15 cellular contexts compared by ENCODE assay signal in the genomic region with DNA sequence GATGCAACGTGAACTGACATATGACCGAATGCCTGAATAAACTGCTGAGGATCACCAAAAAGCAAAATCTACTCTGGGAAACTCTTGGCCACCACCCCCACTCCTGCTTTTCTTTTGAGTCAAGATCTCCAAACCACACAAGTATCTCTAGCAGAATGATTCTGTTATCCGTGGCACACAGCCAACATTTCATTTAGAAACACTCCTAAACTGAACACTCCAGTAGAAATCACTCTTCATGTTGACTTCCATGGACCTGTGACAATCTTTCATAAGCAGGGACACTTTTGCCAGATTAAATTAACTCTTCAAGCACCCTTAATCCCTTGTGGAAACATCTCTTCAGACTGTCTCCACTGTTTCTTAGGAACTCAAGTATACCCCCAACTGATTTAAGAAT. TPM values are rescaled to one million over a fixed set of nuclear protein-coding genes. Genes with fewer than 3 reads are reported as not detected.
DNase-seq lines count a peak whose midpoint lies in the region; ATAC-seq and TF ChIP-seq lines count a peak whose summit lies in the region.
"Had no signal": no experiment of that assay in that cellular context is flagged by ENCODE, and none has a peak within 500 bp of the region (broad histone marks: within the 10 kb centered on the region; RNA-seq: fewer than 3 reads in every experiment).

No MANE protein-coding gene starts in this region.

- no peak for TF ChIP-seq CTCF in fibroblast of villous mesenchyme (IDR thresholded peaks at IDR 0.05; ENCODE audit: insufficient read depth, low read depth, low read length)
- no peak for TF ChIP-seq CTCF in nephron progenitor cell (IDR thresholded peaks at IDR 0.05)

- peak; percentile 59 for DNase-seq in activated CD4-positive, alpha-beta T cell treated with anti-CD3 and anti-CD28 coated beads for 36 hours
- DNase-seq in activated CD4-positive, alpha-beta T cell treated with anti-CD3 and anti-CD28 coated beads, Interleukin-2, amount 10 ng/mL, durations not matched to agents 7 days and 5 days = no peak
- DNase-seq in NCI-H69 (lab: John Stamatoyannopoulos, UW) (peak; percentile 9), fibroblast of villous mesenchyme (ENCODE audit: low read depth) (peak; percentile 12), smooth muscle cell of the brain vasculature (ENCODE audit: low read depth, low spot score) (peak; percentile 31), T-helper 17 cell (no peak), nephron progenitor cell (no peak), islet precursor cell (no peak)
- DNase-seq: activated naive CD4-positive, alpha-beta T cell treated with Interleukin-2 at 50 U/mL for 16 hours; NCI-H1048; nucleus accumbens; stomach had no signal

- no peaks in the 10 kb centered on the region for H3K9me3 ChIP-seq in T-helper 17 cell (ENCODE audit: control insufficient read depth, low read length, poor library complexity, severe bottlenecking)
- H3K9me3 ChIP-seq: stomach had no signal

- peaks cover 2% of the 10 kb centered on the region for H3K36me3 Mint-ChIP-seq in activated CD4-positive, alpha-beta T cell treated with anti-CD3 and anti-CD28 coated beads for 36 hours (ENCODE audit: low read depth)
- no peaks in the 10 kb centered on the region for H3K36me3 Mint-ChIP-seq in activated CD4-positive, alpha-beta T cell treated with anti-CD3 and anti-CD28 coated beads, Interleukin-2, amount 10 ng/mL, durations not matched to agents 7 days and 5 days (ENCODE audit: low read depth)
- H3K36me3 Mint-ChIP-seq in T-helper 17 cell (ENCODE audit: low read depth) = no peaks in the 10 kb centered on the region
- peaks cover 95% of the 10 kb centered on the region for H3K36me3 Mint-ChIP-seq in nephron progenitor cell (ENCODE audit: low read depth)

- H3K27ac Mint-ChIP-seq in activated CD4-positive, alpha-beta T cell treated with anti-CD3 and anti-CD28 coated beads for 36 hours = no peak overlapping the region
- no peak overlapping the region for H3K27ac Mint-ChIP-seq in activated CD4-positive, alpha-beta T cell treated with anti-CD3 and anti-CD28 coated beads, Interleukin-2, amount 10 ng/mL, durations not matched to agents 7 days and 5 days
- H3K27ac Mint-ChIP-seq in T-helper 17 cell (no peak overlapping the region), nephron progenitor cell (no peak overlapping the region)

- POLR2A ChIA-PET in activated CD4-positive, alpha-beta T cell treated with anti-CD3 and anti-CD28 coated beads for 36 hours (lab: Charles Lee) = no interaction called here
- POLR2A ChIA-PET in activated CD4-positive, alpha-beta T cell treated with anti-CD3 and anti-CD28 coated beads, Interleukin-2, amount 10 ng/mL, durations not matched to agents 7 days and 5 days (lab: Charles Lee) = no interaction called here

- H3K9me3 Mint-ChIP-seq in activated CD4-positive, alpha-beta T cell treated with anti-CD3 and anti-CD28 coated beads for 36 hours (ENCODE audit: low read depth) = peaks cover 1% of the 10 kb centered on the region
- no peaks in the 10 kb centered on the region for H3K9me3 Mint-ChIP-seq in activated CD4-positive, alpha-beta T cell treated with anti-CD3 and anti-CD28 coated beads, Interleukin-2, amount 10 ng/mL, durations not matched to agents 7 days and 5 days
- no peaks in the 10 kb centered on the region for H3K9me3 Mint-ChIP-seq in nephron progenitor cell

- H3K4me3 Mint-ChIP-seq in activated CD4-positive, alpha-beta T cell treated with anti-CD3 and anti-CD28 coated beads for 36 hours = no peak overlapping the region
- no peak overlapping the region for H3K4me3 Mint-ChIP-seq in activated CD4-positive, alpha-beta T cell treated with anti-CD3 and anti-CD28 coated beads, Interleukin-2, amount 10 ng/mL, durations not matched to agents 7 days and 5 days
- H3K4me3 Mint-ChIP-seq in T-helper 17 cell (no peak overlapping the region), nephron progenitor cell (no peak overlapping the region)

- CTCF ChIA-PET in activated CD4-positive, alpha-beta T cell treated with anti-CD3 and anti-CD28 coated beads for 36 hours (lab: Charles Lee) = no interaction called here
- CTCF ChIA-PET in activated CD4-positive, alpha-beta T cell treated with anti-CD3 and anti-CD28 coated beads, Interleukin-2, amount 10 ng/mL, durations not matched to agents 7 days and 5 days (lab: Charles Lee) = no interaction called here

- H3K27me3 Mint-ChIP-seq in activated CD4-positive, alpha-beta T cell treated with anti-CD3 and anti-CD28 coated beads for 36 hours = no peaks in the 10 kb centered on the region
- H3K27me3 Mint-ChIP-seq in activated CD4-positive, alpha-beta T cell treated with anti-CD3 and anti-CD28 coated beads, Interleukin-2, amount 10 ng/mL, durations not matched to agents 7 days and 5 days = no peaks in the 10 kb centered on the region
- H3K27me3 Mint-ChIP-seq in T-helper 17 cell = no peaks in the 10 kb centered on the region
- H3K27me3 Mint-ChIP-seq in nephron progenitor cell (ENCODE audit: low read depth, poor library complexity) = peaks cover 3% of the 10 kb centered on the region

- intact Hi-C loops in activated CD4-positive, alpha-beta T cell treated with anti-CD3 and anti-CD28 coated beads for 36 hours (cut with DNase I, micrococcal nuclease) = no loop called here

- H3K4me1 Mint-ChIP-seq in activated CD4-positive, alpha-beta T cell treated with anti-CD3 and anti-CD28 coated beads for 36 hours = peaks cover 13% of the 10 kb centered on the region
- H3K4me1 Mint-ChIP-seq in activated CD4-positive, alpha-beta T cell treated with anti-CD3 and anti-CD28 coated beads, Interleukin-2, amount 10 ng/mL, durations not matched to agents 7 days and 5 days = no peaks in the 10 kb centered on the region
- no peaks in the 10 kb centered on the region for H3K4me1 Mint-ChIP-seq in T-helper 17 cell
- peaks cover 18% of the 10 kb centered on the region for H3K4me1 Mint-ChIP-seq in nephron progenitor cell

- ATAC-seq in activated CD4-positive, alpha-beta T cell treated with anti-CD3 and anti-CD28 coated beads for 36 hours = peak; percentile 49
- no peak for ATAC-seq in T-helper 17 cell

- H3K4me3 ChIP-seq in fibroblast of villous mesenchyme (ENCODE audit: low read depth, low read length) = no peak overlapping the region
- H3K4me3 ChIP-seq: BLaER1 treated with 17β-estradiol and CSF1 and Interleukin-3, amounts not matched to agents 10 nM and 100 nM; stomach had no signal

RNA-seq across cellular contexts. Expression of gene VSIG10L2, which starts 44.4 kb away (rescaled TPM):
- not detected for total RNA-seq in activated CD4-positive, alpha-beta T cell treated with anti-CD3 and anti-CD28 coated beads for 36 hours
- total RNA-seq in activated CD4-positive, alpha-beta T cell treated with anti-CD3 and anti-CD28 coated beads, Interleukin-2, amount 10 ng/mL, durations not matched to agents 7 days and 5 days = not detected
- total RNA-seq in fibroblast of villous mesenchyme (not detected in 2 replicates), T-helper 17 cell (not detected)
- total RNA-seq: frontal cortex; stomach; T-helper 2 cell treated with Interferon-gamma antibody and Interleukin-4, amounts not matched to agents 100 ng/mL and 5 ng/mL, for 36 hours had no signal

Comparison
In these comparisons a context has a peak if more than half of its experiments do, and no peak if none do; other contexts are left out.
1. DNase-seq: peak in activated CD4-positive, alpha-beta T cell treated with anti-CD3 and anti-CD28 coated beads for 36 hours (single experiment), NCI-H69 (single experiment), fibroblast of villous mesenchyme (single experiment) and smooth muscle cell of the brain vasculature (single experiment); none in activated CD4-positive, alpha-beta T cell treated with anti-CD3 and anti-CD28 coated beads, Interleukin-2, amount 10 ng/mL, durations not matched to agents 7 days and 5 days (single experiment), T-helper 17 cell (0 of 3), nephron progenitor cell (single experiment) and islet precursor cell (single experiment).